ENCODE assay signal across 8 cellular contexts in the genomic region with DNA sequence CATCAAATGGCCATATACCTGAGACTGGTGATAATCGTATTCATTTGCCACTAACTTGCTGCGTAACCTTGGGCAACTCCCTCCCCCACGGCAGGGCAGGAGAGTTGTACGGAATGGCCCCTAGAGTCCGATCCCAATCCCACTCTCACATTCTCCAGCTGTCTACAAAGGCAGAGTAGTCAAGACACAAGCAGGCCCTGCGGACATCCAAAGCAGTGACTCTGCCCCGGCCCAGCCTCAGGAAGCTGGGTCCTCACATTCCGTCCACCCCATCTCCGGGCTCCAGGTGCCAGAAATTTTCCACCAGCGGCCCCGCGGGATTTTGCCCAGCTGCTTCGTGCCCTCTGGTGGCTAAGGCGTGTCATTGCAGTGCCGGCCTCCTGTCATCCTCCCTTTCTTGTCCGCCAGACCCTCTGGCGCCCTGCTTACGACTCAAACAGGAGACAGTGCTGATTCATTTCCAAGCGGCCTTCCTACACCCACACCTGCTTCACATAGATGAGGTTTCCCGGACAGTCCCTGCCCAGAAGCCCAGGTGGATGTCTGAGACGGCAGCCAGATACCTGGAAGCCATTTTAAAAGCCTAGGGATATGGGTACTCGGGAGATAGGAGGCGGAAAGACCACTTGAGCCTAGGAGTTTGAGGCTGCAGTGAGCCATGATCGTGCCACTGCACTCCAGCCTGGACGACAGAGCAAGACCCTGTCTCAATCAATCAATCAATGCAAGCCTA. TPM values are rescaled to one million over a fixed set of nuclear protein-coding genes. Genes with fewer than 3 reads are reported as not detected.
A peak's percentile ranks its signal among the peaks of the same experiment; 100 is the strongest.
DNase-seq lines count a peak whose midpoint lies in the region; ATAC-seq, FAIRE-seq and TF ChIP-seq lines count a peak whose summit lies in the region.

No MANE protein-coding gene starts in this region.

- ATAC-seq in naive thymus-derived CD8-positive, alpha-beta T cell, result peak; percentile 62 to 64
- ATAC-seq in stimulated activated memory B cell treated with anti-CD40 and anti-IgM and Interleukin-4, amounts not matched to agents 10 μg/mL and 1 μg/mL and 100 μg/mL, for 72 hours, result peak; percentile 53
- ATAC-seq in HG02973 (IDR thresholded peaks at IDR 0.05; ENCODE audit: unreplicated experiment), result no peak

- H3K4me3 Mint-ChIP-seq in naive thymus-derived CD8-positive, alpha-beta T cell, result peak overlapping the region; percentile 39 to 76 (median 66)
- H3K4me3 Mint-ChIP-seq in stimulated activated memory B cell treated with anti-CD40 and anti-IgM and Interleukin-4, amounts not matched to agents 10 μg/mL and 1 μg/mL and 100 μg/mL, for 72 hours, result peak overlapping the region; percentile 65

- H3K4me1 ChIP-seq in fibroblast of lung (ENCODE audit: control insufficient read depth, extremely low read depth, insufficient read depth, low read length), result peaks cover 41% of the 10 kb centered on the region

- POLR2A ChIA-PET in naive thymus-derived CD8-positive, alpha-beta T cell (lab: Charles Lee), result interaction anchor here (1.1 to 5.8 kb wide), 6 partner anchors 22 to 58 kb away, joined by 3 to 44 read pairs (median 10); a partner anchor contains a TSS

- H3K27ac ChIP-seq in fibroblast of lung (ENCODE audit: insufficient read depth, low read length), result peak overlapping the region; percentile 100

- H3K36me3 ChIP-seq in fibroblast of lung (ENCODE audit: control insufficient read depth, insufficient read depth, low read length), result no peaks in the 10 kb centered on the region

- no peaks in the 10 kb centered on the region for H3K79me2 ChIP-seq in fibroblast of lung (ENCODE audit: control insufficient read depth, insufficient read depth, low read length)

- DNase-seq in D721Med (ENCODE audit: insufficient read length, low spot score) (peak; percentile 90), LHCN-M2 (ENCODE audit: low read depth) (peak; percentile 93), RCC 7860 (ENCODE audit: low spot score) (peak; percentile 93), fibroblast of lung (ENCODE audit: low read depth in 2 of 2) (peak; percentile 81 to 83)
- DNase-seq in activated T-helper 1 cell treated with anti-CD3 and anti-CD28 coated beads, Interleukin-2, amount 50 U/mL, for 16 hours (ENCODE audit: low read depth in 1 of 2, low spot score in 1 of 2), result peak; percentile 63 to 66
- DNase-seq in naive thymus-derived CD8-positive, alpha-beta T cell, result peak; percentile 63 to 87 (median 75)

- H3K36me3 Mint-ChIP-seq in naive thymus-derived CD8-positive, alpha-beta T cell, result no peaks in the 10 kb centered on the region
- H3K36me3 Mint-ChIP-seq in stimulated activated memory B cell treated with anti-CD40 and anti-IgM and Interleukin-4, amounts not matched to agents 10 μg/mL and 1 μg/mL and 100 μg/mL, for 72 hours, result no peaks in the 10 kb centered on the region

- peak overlapping the region in 9 of 10 donors; percentile 7 to 91 (median 77) for H3K27ac Mint-ChIP-seq in naive thymus-derived CD8-positive, alpha-beta T cell
- H3K27ac Mint-ChIP-seq in stimulated activated memory B cell treated with anti-CD40 and anti-IgM and Interleukin-4, amounts not matched to agents 10 μg/mL and 1 μg/mL and 100 μg/mL, for 72 hours, result peak overlapping the region; percentile 58

- peak overlapping the region; percentile 75 for H3K4me2 ChIP-seq in fibroblast of lung (ENCODE audit: extremely low read depth, insufficient read depth, low read length)

- no peaks in the 10 kb centered on the region for H3K27me3 ChIP-seq in fibroblast of lung (ENCODE audit: control insufficient read depth, insufficient read depth, low read length)

- TF ChIP-seq CTCF in D721Med (IDR thresholded peaks at IDR 0.05; ENCODE audit: insufficient read depth, missing control alignments) (peak; percentile 97), fibroblast of lung (conservative IDR thresholded peaks at IDR 0.05 in 1 of 2, IDR thresholded peaks at IDR 0.05 in 1 of 2; ENCODE audit: low read depth in 1 of 2, low read length in 2 of 2) (peak; percentile 95 to 97)

- no peaks in the 10 kb centered on the region for H3K9me3 Mint-ChIP-seq in naive thymus-derived CD8-positive, alpha-beta T cell
- H3K9me3 Mint-ChIP-seq in stimulated activated memory B cell treated with anti-CD40 and anti-IgM and Interleukin-4, amounts not matched to agents 10 μg/mL and 1 μg/mL and 100 μg/mL, for 72 hours, result no peaks in the 10 kb centered on the region

- H4K20me1 ChIP-seq in fibroblast of lung (ENCODE audit: control insufficient read depth, extremely low read depth, insufficient read depth, low read length), result no peaks in the 10 kb centered on the region

- H3K4me1 Mint-ChIP-seq in naive thymus-derived CD8-positive, alpha-beta T cell, result peaks cover 16 to 41% (median 30%) of the 10 kb centered on the region in 4 donors
- H3K4me1 Mint-ChIP-seq in stimulated activated memory B cell treated with anti-CD40 and anti-IgM and Interleukin-4, amounts not matched to agents 10 μg/mL and 1 μg/mL and 100 μg/mL, for 72 hours, result peaks cover 51% of the 10 kb centered on the region

- H2AFZ ChIP-seq in fibroblast of lung (ENCODE audit: low read length), result peak overlapping the region; percentile 96

- no peak overlapping the region for H3K9ac ChIP-seq in fibroblast of lung (ENCODE audit: insufficient read depth, low read length)

- no peaks in the 10 kb centered on the region for H3K9me3 ChIP-seq in fibroblast of lung (ENCODE audit: control insufficient read depth, insufficient read depth, low read depth, low read length)

- peak overlapping the region in 1 of 4 experiments; percentile 2 for H3K4me3 ChIP-seq in fibroblast of lung (replicated peaks in 1 of 4; ENCODE audit: control extremely low read depth in 1 of 4, insufficient read depth in 1 of 4, low read depth in 3 of 4, low read length in 4 of 4)

- FAIRE-seq in D721Med (lab: Jason Lieb, UNC) (no peak), RCC 7860 (lab: Jason Lieb, UNC) (peak; percentile 72)

- peaks cover 0 to 12% (median 3%) of the 10 kb centered on the region in 5 donors for H3K27me3 Mint-ChIP-seq in naive thymus-derived CD8-positive, alpha-beta T cell
- H3K27me3 Mint-ChIP-seq in stimulated activated memory B cell treated with anti-CD40 and anti-IgM and Interleukin-4, amounts not matched to agents 10 μg/mL and 1 μg/mL and 100 μg/mL, for 72 hours, result no peaks in the 10 kb centered on the region

RNA-seq across cellular contexts. Expression of a gene that starts 2.9 kb away (rescaled TPM):
- 23.3 and 24.8 TPM in 2 replicates for total RNA-seq in LHCN-M2 (2014; rRNA removed)
- 87.2 TPM for polyA plus RNA-seq in LHCN-M2 (2012)
- total RNA-seq in fibroblast of lung, result 1.5 and 3.6 TPM in 2 replicates
- polyA plus RNA-seq in fibroblast of lung, result 4.8 and 10.3 TPM in 2 replicates
- 10.9 and 22.6 TPM in 2 replicates for polyA plus RNA-seq in fibroblast of lung (2012)
- 4.8 TPM in 1 of 2 replicates, not detected in the other for polyA minus RNA-seq in fibroblast of lung (ENCODE audit: low replicate concordance)
- not detected for total RNA-seq in naive thymus-derived CD8-positive, alpha-beta T cell
- not detected for polyA plus RNA-seq in naive thymus-derived CD8-positive, alpha-beta T cell

RNA-seq across cellular contexts. Expression of a gene that starts 19.5 kb away (rescaled TPM):
- total RNA-seq in LHCN-M2 (2014; rRNA removed), result 37.5 and 55.5 TPM in 2 replicates
- polyA plus RNA-seq in LHCN-M2 (2012), result 71.4 TPM
- total RNA-seq in fibroblast of lung, result 1.8 and 6.8 TPM in 2 replicates
- 11.5 and 14.8 TPM in 2 replicates for polyA plus RNA-seq in fibroblast of lung
- 13.0 and 17.9 TPM in 2 replicates for polyA plus RNA-seq in fibroblast of lung (2012)
- 18.6 and 45.0 TPM in 2 replicates for polyA minus RNA-seq in fibroblast of lung (ENCODE audit: low replicate concordance)
- total RNA-seq in naive thymus-derived CD8-positive, alpha-beta T cell, result not detected
- polyA plus RNA-seq in naive thymus-derived CD8-positive, alpha-beta T cell, result not detected

RNA-seq across cellular contexts. Expression of a gene that starts 22.9 kb away (rescaled TPM):
- total RNA-seq in LHCN-M2 (2014; rRNA removed) (837 and 894 TPM in 2 replicates), fibroblast of lung (85.3 and 287 TPM in 2 replicates)
- polyA plus RNA-seq in LHCN-M2 (2012), result 3,680 TPM
- polyA plus RNA-seq in fibroblast of lung, result 371 and 928 TPM in 2 replicates
- 543 and 1,139 TPM in 2 replicates for polyA plus RNA-seq in fibroblast of lung (2012)
- 124 and 266 TPM in 2 replicates for polyA minus RNA-seq in fibroblast of lung (ENCODE audit: low replicate concordance)
- total RNA-seq in naive thymus-derived CD8-positive, alpha-beta T cell, result 100 to 1,000 TPM; 115 to 129 TPM
- polyA plus RNA-seq in naive thymus-derived CD8-positive, alpha-beta T cell, result 1,000 to 10,000 TPM in 1 of 3 donors, 100 to 1,000 TPM in 2; 421 to 1,131 (median 581) TPM

RNA-seq across cellular contexts. Expression of a gene that starts 27.8 kb away (rescaled TPM):
- total RNA-seq in LHCN-M2 (2014; rRNA removed) (1.3 TPM in 1 of 2 replicates, not detected in the other), fibroblast of lung (not detected in 2 replicates)
- polyA plus RNA-seq in LHCN-M2 (2012), result 3.3 TPM
- polyA plus RNA-seq in fibroblast of lung, result 0.20 and 0.24 TPM in 2 replicates
- 0.55 and 0.76 TPM in 2 replicates for polyA plus RNA-seq in fibroblast of lung (2012)
- polyA minus RNA-seq in fibroblast of lung (ENCODE audit: low replicate concordance), result not detected in 2 replicates
- total RNA-seq in naive thymus-derived CD8-positive, alpha-beta T cell, result 1 to 10 TPM in 1 of 2 experiments, not detected in 1; 1.4 TPM
- under 1 TPM in 2 of 3 donors, not detected in 1; 0.63 to 0.78 TPM for polyA plus RNA-seq in naive thymus-derived CD8-positive, alpha-beta T cell

RNA-seq across cellular contexts. Expression of a gene that starts 32.7 kb away (rescaled TPM):
- total RNA-seq in LHCN-M2 (2014; rRNA removed), result 982 and 1,031 TPM in 2 replicates
- polyA plus RNA-seq in LHCN-M2 (2012), result 7,560 TPM
- 2,061 and 4,042 TPM in 2 replicates for total RNA-seq in fibroblast of lung
- 1,280 and 2,637 TPM in 2 replicates for polyA plus RNA-seq in fibroblast of lung
- 5,317 and 10,273 TPM in 2 replicates for polyA plus RNA-seq in fibroblast of lung (2012)
- 895 and 1,329 TPM in 2 replicates for polyA minus RNA-seq in fibroblast of lung (ENCODE audit: low replicate concordance)
- 100 to 1,000 TPM; 223 to 232 TPM for total RNA-seq in naive thymus-derived CD8-positive, alpha-beta T cell
- 100 to 1,000 TPM; 443 to 707 (median 568) TPM for polyA plus RNA-seq in naive thymus-derived CD8-positive, alpha-beta T cell
